Comparison of ENCODE assay signal across 11 cellular contexts in genomic region chr11:71783165-71783564, GRCh38. TPM values are rescaled to one million over a fixed set of nuclear protein-coding genes. Genes with fewer than 3 reads are reported as not detected.
"Had no signal": no experiment of that assay in that cellular context is flagged by ENCODE, and none has a peak within 500 bp of the region (broad histone marks: within the 10 kb centered on the region; RNA-seq: fewer than 3 reads in every experiment).

No MANE protein-coding gene starts in this region.

RNA-seq across cellular contexts. Expression of gene DEFB108B, which starts 49.8 kb away (rescaled TPM):
- total RNA-seq: ascending aorta, cerebellum, esophagus squamous epithelium, gastroesophageal sphincter, heart left ventricle, kidney epithelial cell, left lung, lung microvascular endothelial cell, myocyte, ureter had no signal
- polyA plus RNA-seq: heart left ventricle, thymus had no signal
